In genomic region chr19:27764186-27764804, GRCh38 we compare ENCODE assay signal across 21 cellular contexts.
"Had no signal": no experiment of that assay in that cellular context is flagged by ENCODE, and none has a peak within 500 bp of the region (broad histone marks: within the 10 kb centered on the region; RNA-seq: fewer than 3 reads in every experiment).

No MANE protein-coding gene starts in this region.

- H3K27me3 Mint-ChIP-seq: naive B cell had no signal

- H3K4me3 Mint-ChIP-seq: immature natural killer cell, naive B cell, nephron had no signal

- DNase-seq: cortex of kidney; dorsolateral prefrontal cortex; effector memory CD4-positive, alpha-beta T cell; esophagus squamous epithelium; foreskin fibroblast; glutamatergic neuron; immature natural killer cell; kidney; left colon; mesendoderm; naive B cell; stimulated activated CD4-positive, alpha-beta T cell treated with anti-CD3 and anti-CD28 coated beads, Interleukin-12 subunit alpha, Interleukin-12 subunit beta, amount 100 ng/mL, for 4 hours; stimulated activated naive CD4-positive, alpha-beta T cell treated with Interleukin-2 at 50 U/mL for 16 hours; thyroid gland; upper lobe of left lung had no signal

- H3K27me3 ChIP-seq: dorsolateral prefrontal cortex, esophagus squamous epithelium, gastroesophageal sphincter, sigmoid colon, suprapubic skin, thyroid gland, upper lobe of left lung had no signal

- FAIRE-seq: kidney had no signal

- H3K4me1 Mint-ChIP-seq: immature natural killer cell, naive B cell, nephron had no signal

- H3K36me3 ChIP-seq: esophagus squamous epithelium, gastroesophageal sphincter, sigmoid colon, suprapubic skin, thyroid gland, upper lobe of left lung had no signal

- H3K27ac ChIP-seq: dorsolateral prefrontal cortex, epithelial cell of prostate, esophagus squamous epithelium, gastroesophageal sphincter, sigmoid colon, skin epidermis, suprapubic skin, thyroid gland, upper lobe of left lung had no signal

- H3K4me1 ChIP-seq: esophagus squamous epithelium, gastroesophageal sphincter, sigmoid colon, suprapubic skin, thyroid gland, upper lobe of left lung had no signal

- H3K9me3 ChIP-seq: thyroid gland had no signal

- H3K27ac Mint-ChIP-seq: immature natural killer cell, nephron had no signal

- H3K4me3 ChIP-seq: dorsolateral prefrontal cortex, esophagus squamous epithelium, gastroesophageal sphincter, sigmoid colon, skin epidermis, suprapubic skin, thyroid gland, upper lobe of left lung had no signal
